ENCODE assay signal across 23 cellular contexts in genomic region chr12:122197612-122197966, GRCh38. TPM values are rescaled to one million over a fixed set of nuclear protein-coding genes. Genes with fewer than 3 reads are reported as not detected.
DNase-seq lines count a peak whose midpoint lies in the region; ATAC-seq lines count a peak whose summit lies in the region.
"Had no signal": no experiment of that assay in that cellular context is flagged by ENCODE, and none has a peak within 500 bp of the region (broad histone marks: within the 10 kb centered on the region; RNA-seq: fewer than 3 reads in every experiment).

No MANE protein-coding gene starts in this region.

- peak; percentile 79 for ATAC-seq in activated CD4-positive, alpha-beta T cell treated with anti-CD3 and anti-CD28 coated beads for 36 hours
- ATAC-seq in GM18867 (IDR thresholded peaks at IDR 0.05; ENCODE audit: unreplicated experiment) (peak; percentile 36), HG02981 (IDR thresholded peaks at IDR 0.05; ENCODE audit: unreplicated experiment) (no peak), HG02938 (IDR thresholded peaks at IDR 0.05; ENCODE audit: unreplicated experiment) (no peak)
- no peak for ATAC-seq in central memory CD8-positive, alpha-beta T cell (replicated peaks; ENCODE audit: extremely low read depth, poor library complexity, severe bottlenecking)
- ATAC-seq: effector memory CD8-positive, alpha-beta T cell; left ventricle myocardium superior; right cardiac atrium had no signal

- H3K27me3 Mint-ChIP-seq in activated CD4-positive, alpha-beta T cell treated with anti-CD3 and anti-CD28 coated beads for 36 hours, result peaks cover 13% of the 10 kb centered on the region
- peaks cover 10% of the 10 kb centered on the region for H3K27me3 Mint-ChIP-seq in central memory CD8-positive, alpha-beta T cell

- peaks cover 10% of the 10 kb centered on the region for H3K4me1 Mint-ChIP-seq in activated CD4-positive, alpha-beta T cell treated with anti-CD3 and anti-CD28 coated beads for 36 hours
- peaks cover 6% of the 10 kb centered on the region for H3K4me1 Mint-ChIP-seq in central memory CD8-positive, alpha-beta T cell

- no peak for DNase-seq in activated CD4-positive, alpha-beta T cell treated with anti-CD3 and anti-CD28 coated beads for 36 hours
- DNase-seq in activated CD4-positive, alpha-beta T cell treated with anti-CD3 and anti-CD28 coated beads, Interleukin-2, amount 50 U/mL, for 1 hour, result no peak
- peak; percentile 37 for DNase-seq in SK-N-DZ (ENCODE audit: low spot score)
- DNase-seq in central memory CD8-positive, alpha-beta T cell (ENCODE audit: low spot score in 2 of 2), result no peak
- DNase-seq in effector CD8-positive, alpha-beta T cell (lab: John Stamatoyannopoulos, UW), result no peak
- DNase-seq: activated CD4-positive, alpha-beta T cell treated with anti-CD3 and anti-CD28 coated beads for 48 hours; amygdala; CD4-positive, alpha-beta memory T cell; DMS79; effector memory CD8-positive, alpha-beta T cell; left ventricle myocardium superior; NCI-H1092 treated with DMSO at 0.1 percent for 48 hours; NCI-H2081 treated with DMSO at 0.1 percent for 48 hours; NCI-H524 treated with DMSO at 0.1 percent for 48 hours; nucleus accumbens; right cardiac atrium; stomach had no signal

- peaks cover 3% of the 10 kb centered on the region for H3K9me3 Mint-ChIP-seq in activated CD4-positive, alpha-beta T cell treated with anti-CD3 and anti-CD28 coated beads for 36 hours (ENCODE audit: low read depth)
- no peaks in the 10 kb centered on the region for H3K9me3 Mint-ChIP-seq in central memory CD8-positive, alpha-beta T cell
- H3K9me3 Mint-ChIP-seq: effector memory CD8-positive, alpha-beta T cell; type B pancreatic cell had no signal

- POLR2A ChIA-PET in activated CD4-positive, alpha-beta T cell treated with anti-CD3 and anti-CD28 coated beads for 36 hours (lab: Charles Lee), result no interaction called here

- peak overlapping the region; percentile 82 for H3K27ac Mint-ChIP-seq in activated CD4-positive, alpha-beta T cell treated with anti-CD3 and anti-CD28 coated beads for 36 hours
- H3K27ac Mint-ChIP-seq in central memory CD8-positive, alpha-beta T cell (ENCODE audit: low read depth), result no peak overlapping the region
- H3K27ac Mint-ChIP-seq: effector memory CD8-positive, alpha-beta T cell; type B pancreatic cell had no signal

- CTCF ChIA-PET in activated CD4-positive, alpha-beta T cell treated with anti-CD3 and anti-CD28 coated beads for 36 hours (lab: Charles Lee), result no interaction called here

- H3K4me3 Mint-ChIP-seq in activated CD4-positive, alpha-beta T cell treated with anti-CD3 and anti-CD28 coated beads for 36 hours, result peak overlapping the region; percentile 5
- peak overlapping the region; percentile 6 for H3K4me3 Mint-ChIP-seq in central memory CD8-positive, alpha-beta T cell
- H3K4me3 Mint-ChIP-seq: type B pancreatic cell had no signal

- no peaks in the 10 kb centered on the region for H3K36me3 Mint-ChIP-seq in activated CD4-positive, alpha-beta T cell treated with anti-CD3 and anti-CD28 coated beads for 36 hours (ENCODE audit: low read depth)
- peaks cover 5% of the 10 kb centered on the region for H3K36me3 Mint-ChIP-seq in central memory CD8-positive, alpha-beta T cell (ENCODE audit: insufficient read depth)
- H3K36me3 Mint-ChIP-seq: type B pancreatic cell had no signal

- intact Hi-C loops in activated CD4-positive, alpha-beta T cell treated with anti-CD3 and anti-CD28 coated beads for 36 hours (cut with DNase I, micrococcal nuclease), result loop anchor here in 1 of 2 experiments (10.0 kb wide), 1 partner anchor 283 kb away; the partner anchor contains the start of gene CFAP251

RNA-seq across cellular contexts. Expression of gene B3GNT4, which starts 5.9 kb away (rescaled TPM):
- total RNA-seq in activated CD4-positive, alpha-beta T cell treated with anti-CD3 and anti-CD28 coated beads for 36 hours, result 1 to 10 TPM; 2.0 to 2.6 TPM
- polyA plus RNA-seq in SK-N-DZ (2014; cell fraction: cytosol; rRNA removed), result 1.3 and 5.2 TPM in 2 replicates
- polyA plus RNA-seq in SK-N-DZ (2014; cell fraction: nucleus; rRNA removed), result 8.6 and 18.9 TPM in 2 replicates
- total RNA-seq: left ventricle myocardium superior had no signal

RNA-seq across cellular contexts. Expression of gene LRRC43, which starts 14.7 kb away (rescaled TPM):
- under 1 TPM in 1 of 2 experiments, not detected in 1; 0.37 TPM for total RNA-seq in activated CD4-positive, alpha-beta T cell treated with anti-CD3 and anti-CD28 coated beads for 36 hours
- polyA plus RNA-seq in SK-N-DZ (2014; cell fraction: cytosol; rRNA removed), result 0.53 and 7.4 TPM in 2 replicates
- 0.35 and 1.8 TPM in 2 replicates for polyA plus RNA-seq in SK-N-DZ (2014; cell fraction: nucleus; rRNA removed)
- total RNA-seq: CD4-positive, alpha-beta memory T cell had no signal
- polyA plus RNA-seq: CD4-positive, alpha-beta memory T cell; stomach had no signal

RNA-seq across cellular contexts. Expression of gene IL31, which starts 23.6 kb away (rescaled TPM):
- total RNA-seq in activated CD4-positive, alpha-beta T cell treated with anti-CD3 and anti-CD28 coated beads for 36 hours, result 1 to 10 TPM; 2.1 to 4.0 TPM
- polyA plus RNA-seq in SK-N-DZ (2014; cell fraction: cytosol; rRNA removed), result not detected in 2 replicates
- polyA plus RNA-seq in SK-N-DZ (2014; cell fraction: nucleus; rRNA removed), result not detected in 2 replicates
- total RNA-seq: CD4-positive, alpha-beta memory T cell; fibroblast of lung; left ventricle myocardium superior; mucosa of gallbladder; right cardiac atrium; stomach had no signal
- polyA plus RNA-seq: CD4-positive, alpha-beta memory T cell; fibroblast of lung; right cardiac atrium; stomach had no signal

RNA-seq across cellular contexts. Expression of gene DIABLO, which starts 28.3 kb away (rescaled TPM):
- 10 to 100 TPM; 46.3 to 47.0 TPM for total RNA-seq in activated CD4-positive, alpha-beta T cell treated with anti-CD3 and anti-CD28 coated beads for 36 hours
- 227 and 239 TPM in 2 replicates for polyA plus RNA-seq in SK-N-DZ (2014; cell fraction: cytosol; rRNA removed)
- polyA plus RNA-seq in SK-N-DZ (2014; cell fraction: nucleus; rRNA removed), result 133 and 135 TPM in 2 replicates

Comparison
In these comparisons a context has a peak if more than half of its experiments do, and no peak if none do; other contexts are left out.
1. ATAC-seq: peak in activated CD4-positive, alpha-beta T cell treated with anti-CD3 and anti-CD28 coated beads for 36 hours (single experiment) and GM18867 (single experiment); none in central memory CD8-positive, alpha-beta T cell (single experiment), HG02981 (single experiment) and HG02938 (single experiment).